8 cellular contexts compared by ENCODE assay signal in the genomic region with DNA sequence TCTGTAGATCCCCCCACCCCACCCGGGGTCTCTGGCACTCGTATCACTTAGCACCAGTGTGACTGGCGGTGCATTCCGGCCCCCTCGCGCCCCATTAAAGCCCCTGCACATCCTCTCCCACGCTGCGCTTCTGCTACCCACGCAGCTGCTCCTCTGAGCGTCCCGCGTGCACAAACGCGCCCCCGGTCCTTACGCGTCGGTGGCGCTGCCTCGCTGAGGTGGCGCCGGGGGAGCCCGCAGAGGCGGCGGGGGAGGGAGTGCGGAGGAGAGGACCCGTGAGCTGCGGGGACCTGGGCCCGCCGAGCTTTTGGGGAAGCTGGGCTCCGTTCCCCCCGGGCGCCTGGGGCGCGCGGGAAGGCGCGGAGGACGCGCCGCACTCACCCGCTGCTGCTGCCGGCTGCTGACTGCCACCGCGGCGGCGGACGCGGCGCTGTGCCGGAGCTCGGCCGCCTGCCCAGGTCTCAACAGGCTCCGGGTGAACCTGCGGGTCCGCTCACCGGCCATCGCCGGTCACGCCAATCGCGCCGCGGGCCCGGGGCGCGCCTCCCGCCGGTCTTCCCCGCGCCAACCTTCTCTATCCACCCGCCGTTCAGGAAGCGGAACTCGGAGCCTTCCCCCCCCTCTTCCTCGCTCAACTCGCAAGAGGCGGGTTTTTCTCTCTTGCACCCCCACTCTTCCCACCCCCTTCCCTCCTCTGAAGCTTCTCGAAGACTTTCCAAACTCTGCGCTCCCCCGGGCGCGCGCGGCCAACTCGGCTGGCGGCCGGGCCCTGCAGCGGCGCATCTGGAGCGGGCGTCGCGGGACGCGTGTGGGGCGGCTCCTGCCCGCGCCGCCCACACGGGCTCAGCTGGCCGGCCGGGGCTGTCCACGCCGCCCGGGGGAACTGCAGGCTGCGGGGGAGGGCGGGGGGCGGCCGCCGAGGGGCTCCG. TPM values are rescaled to one million over a fixed set of nuclear protein-coding genes. Genes with fewer than 3 reads are reported as not detected.
DNase-seq lines count a peak whose midpoint lies in the region; ATAC-seq and TF ChIP-seq lines count a peak whose summit lies in the region.

A gene (minus strand): TSS at position 598 of the 929 bp plus-strand sequence. CDS start 94 bp downstream, at position 504.

- DNase-seq in ACHN (peak; percentile 54), SK-N-SH (peak; percentile 81), right atrium auricular region (ENCODE audit: low spot score) (no peak), pulmonary artery endothelial cell (ENCODE audit: low read depth, low spot score) (no peak), NCI-H146 (lab: John Stamatoyannopoulos, UW) (no peak)
- peak; percentile 53 for DNase-seq in activated naive CD8-positive, alpha-beta T cell treated with anti-CD3 and anti-CD28 coated beads, Interleukin-2, amount 50 U/mL, for 16 hours (ENCODE audit: low read depth, low spot score)

- TF ChIP-seq RAD21 in SK-N-SH (IDR thresholded peaks at IDR 0.05; ENCODE audit: low read length): no peak

- no peaks in the 10 kb centered on the region for H3K27me3 ChIP-seq in SK-N-SH (ENCODE audit: insufficient read depth)
- no peaks in the 10 kb centered on the region for H3K27me3 ChIP-seq in right atrium auricular region

- H2AFZ ChIP-seq in SK-N-SH (ENCODE audit: low read depth): peak within 1 kb of the TSS; percentile 92

- CTCF ChIA-PET in SK-N-SH (lab: Yijun Ruan, JAX): interaction anchor here (0.6 to 1.7 kb wide), 8 partner anchors 10 to 619 kb away, joined by 3 to 5 read pairs (median 3); no protein-coding TSS in a partner anchor

- H3K4me2 ChIP-seq in SK-N-SH: peak within 1 kb of the TSS; percentile 86

- peak within 1 kb of the TSS; percentile 72 to 78 for H3K4me3 ChIP-seq in SK-N-SH (ENCODE audit: low read depth in 2 of 2, low read length in 1 of 2)
- peak within 1 kb of the TSS; percentile 34 to 60 for H3K4me3 ChIP-seq in right atrium auricular region

- no peaks in the 10 kb centered on the region for H4K20me1 ChIP-seq in SK-N-SH (ENCODE audit: insufficient read depth)

- H3F3A ChIP-seq in SK-N-SH (replicated peaks; ENCODE audit: insufficient read depth): no peaks in the 10 kb centered on the region

- peak; percentile 14 for TF ChIP-seq CTCF in SK-N-SH (IDR thresholded peaks at IDR 0.05)
- no peak for TF ChIP-seq CTCF in right atrium auricular region (IDR thresholded peaks at IDR 0.05)

- no peaks in the 10 kb centered on the region for H3K9me2 ChIP-seq in SK-N-SH

- POLR2A ChIA-PET in SK-N-SH (lab: Yijun Ruan, JAX): no interaction called here

- peak within 1 kb of the TSS; percentile 68 for H3K9ac ChIP-seq in SK-N-SH

- 1% methylated on average over 45 of the region's 112 CpGs for WGBS in SK-N-SH (ENCODE audit: low lambda C conversion rate)

- H3K27ac ChIP-seq in SK-N-SH (ENCODE audit: low read depth in 2 of 2, low read length in 1 of 2) (peak within 1 kb of the TSS in 1 of 2 experiments; percentile 24; a peak in 1 of 4 replicates), right atrium auricular region (no peak within 1 kb of the TSS)

- H3K4me1 ChIP-seq in SK-N-SH (ENCODE audit: control insufficient read depth in 1 of 2, insufficient read depth in 2 of 2, low read depth in 1 of 2, low read length in 1 of 2) (no peaks in the 10 kb centered on the region; a peak in 1 of 4 replicates), right atrium auricular region (peaks cover 0 to 14% of the 10 kb centered on the region in 2 donors)

- 0 out of 4 replicates have a peak, but pooled peaks of 1 of the 2 experiments have one; percentile 14 for TF ChIP-seq EP300 in SK-N-SH (IDR thresholded peaks at IDR 0.05; ENCODE audit: borderline replicate concordance in 1 of 2, low read depth in 1 of 2, low read length in 1 of 2)

- ATAC-seq in GM18867 (IDR thresholded peaks at IDR 0.05; ENCODE audit: unreplicated experiment): peak; percentile 32
- ATAC-seq in HG03097 (IDR thresholded peaks at IDR 0.05; ENCODE audit: low FRiP score, unreplicated experiment): peak; percentile 15

- peaks cover 56% of the 10 kb centered on the region for H3K79me2 ChIP-seq in SK-N-SH (ENCODE audit: insufficient read depth)

- in situ Hi-C loops in ACHN (cut with HindIII; ENCODE audit: low pct_ligation_motif_present, low pct_unique_long_range_greater_than_20kb, low sequenced_read_pairs): no loop called here

- H3K36me3 ChIP-seq in SK-N-SH (replicated peaks in 1 of 2; ENCODE audit: control insufficient read depth in 1 of 2, insufficient read depth in 2 of 2, low read length in 1 of 2) (no peaks in the 10 kb centered on the region), right atrium auricular region (no peaks in the 10 kb centered on the region)

- no peaks in the 10 kb centered on the region for H3K9me3 ChIP-seq in SK-N-SH
- H3K9me3 ChIP-seq in right atrium auricular region: no peaks in the 10 kb centered on the region

TF ChIP-seq in SK-N-SH, 30 proteins besides CTCF, POLR2A, EP300 and RAD21:
- TF ChIP-seq GABPA (IDR thresholded peaks at IDR 0.05; ENCODE audit: low read depth): peak; percentile 69
- peak; percentile 58; the same call in 1 of the 2 replicates for TF ChIP-seq ELF1 (IDR thresholded peaks at IDR 0.05)
- TF ChIP-seq SIN3A (IDR thresholded peaks at IDR 0.05; ENCODE audit: borderline replicate concordance, low read depth, low read length): 0 out of 2 replicates have a peak, but pooled peaks have one; percentile 15
- no peak for TF ChIP-seq CHD2 (IDR thresholded peaks at IDR 0.05; ENCODE audit: low read length, partially characterized antibody)
TF ChIP-seq in SK-N-SH: peak in this region for 3.

RNA-seq across cellular contexts. Expression of the gene that starts here (rescaled TPM):
- 20.6 and 24.1 TPM in 2 replicates for polyA plus RNA-seq in SK-N-SH (2012; rRNA removed)
- polyA plus RNA-seq in SK-N-SH (2012; cell fraction: cytosol; rRNA removed): 17.3 and 18.3 TPM in 2 replicates
- 39.5 and 50.7 TPM in 2 replicates for polyA plus RNA-seq in SK-N-SH (2012; cell fraction: nucleus; rRNA removed)
- total RNA-seq in right atrium auricular region: 1 to 10 TPM in 1 of 2 donors, under 1 TPM in 1; 0.93 to 2.0 TPM
- 21.9 and 25.4 TPM in 2 replicates for total RNA-seq in pulmonary artery endothelial cell

Comparison
In these comparisons a context has a peak if more than half of its experiments do, and no peak if none do; other contexts are left out.
1. DNase-seq: peak in ACHN (single experiment), SK-N-SH (single experiment) and activated naive CD8-positive, alpha-beta T cell treated with anti-CD3 and anti-CD28 coated beads, Interleukin-2, amount 50 U/mL, for 16 hours (single experiment); none in right atrium auricular region (single experiment), pulmonary artery endothelial cell (single experiment) and NCI-H146 (single experiment).